Comparison of ENCODE assay signal across 24 cellular contexts in the genomic region with DNA sequence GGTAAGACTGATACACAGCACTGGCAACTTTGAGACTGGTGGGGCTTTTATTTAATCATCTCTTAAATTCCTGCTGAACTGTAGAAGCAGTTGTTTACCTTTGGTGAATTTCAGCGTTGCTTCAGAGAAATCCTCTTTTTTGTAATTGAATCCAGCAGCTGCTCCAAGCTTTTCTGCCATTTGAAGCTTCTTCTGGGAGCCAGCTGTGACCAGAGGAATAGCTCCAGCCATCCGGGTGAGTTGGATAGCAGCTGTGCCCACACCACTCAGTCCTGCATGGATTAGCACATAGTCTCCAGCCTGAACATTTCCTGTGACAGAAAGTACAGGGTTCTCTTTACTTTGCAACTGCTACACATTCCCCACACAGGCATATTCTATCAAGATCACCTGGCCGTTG. TPM values are rescaled to one million over a fixed set of nuclear protein-coding genes. Genes with fewer than 3 reads are reported as not detected.
DNase-seq lines count a peak whose midpoint lies in the region; ATAC-seq and TF ChIP-seq lines count a peak whose summit lies in the region.
"Had no signal": no experiment of that assay in that cellular context is flagged by ENCODE, and none has a peak within 500 bp of the region (broad histone marks: within the 10 kb centered on the region; RNA-seq: fewer than 3 reads in every experiment).

No MANE protein-coding gene starts in this region.

- H3K9me3 ChIP-seq in adipocyte (ENCODE audit: control insufficient read depth, low read length) (no peaks in the 10 kb centered on the region), neutrophil (no peaks in the 10 kb centered on the region), mucosa of descending colon (no peaks in the 10 kb centered on the region)
- H3K9me3 ChIP-seq: gastrocnemius medialis, SJSA1 had no signal

- DNase-seq in DMS53 (lab: John Stamatoyannopoulos, UW) = peak; percentile 95
- DNase-seq in NCI-H187 treated with DMSO at 0.1 percent for 48 hours (lab: John Stamatoyannopoulos, UW) = peak; percentile 45
- DNase-seq in adipocyte (ENCODE audit: low read depth) = peak; percentile 23
- DNase-seq in ACHN = no peak
- DNase-seq in mucosa of descending colon = no peak
- DNase-seq: activated CD4-positive, alpha-beta memory T cell treated with anti-CD3 and anti-CD28 coated beads, Interleukin-2, amount 10 ng/mL, durations not matched to agents 7 days and 5 days; activated gamma-delta T cell; CD4-positive, CD25-positive, alpha-beta regulatory T cell; gastrocnemius medialis; immature natural killer cell; mesenchymal stem cell; naive B cell; NCI-H1694; NCI-H446 treated with DMSO at 0.1 percent for 48 hours; NK-92 treated with Interleukin-12 subunit alpha and Interleukin-12 subunit beta, amount 100 ng/mL, for 24 hours; stimulated activated CD4-positive, alpha-beta T cell treated with anti-CD3 and anti-CD28 coated beads, Interleukin-2, amount 100 ng/mL, for 24 hours; T-helper 1 cell had no signal

- intact Hi-C loops in mucosa of descending colon (cut with DNase I, micrococcal nuclease) = no loop called here

- ATAC-seq in HG02840 (IDR thresholded peaks at IDR 0.05; ENCODE audit: low FRiP score, unreplicated experiment) (no peak), mucosa of descending colon (no peak)
- ATAC-seq: gastrocnemius medialis, left lobe of liver, Panc1 had no signal

- H3K4me1 ChIP-seq in adipocyte (ENCODE audit: control insufficient read depth, insufficient read depth, low read length) (peaks cover 27% of the 10 kb centered on the region), neutrophil (ENCODE audit: control insufficient read depth in 1 of 2, insufficient read depth in 1 of 2, low read depth in 1 of 2, low read length in 1 of 2) (peaks cover 76 to 77% of the 10 kb centered on the region in 2 experiments), mucosa of descending colon (ENCODE audit: low read depth) (peaks cover 22% of the 10 kb centered on the region)

- H3K27ac ChIP-seq in neutrophil = peak overlapping the region; percentile 81
- H3K27ac ChIP-seq: gastrocnemius medialis, hepatocyte, SJSA1 had no signal

- H3K4me3 ChIP-seq in adipocyte (ENCODE audit: low read length) = no peak overlapping the region
- no peak overlapping the region for H3K4me3 ChIP-seq in neutrophil (ENCODE audit: low read depth in 1 of 2, low read length in 1 of 2)
- H3K4me3 ChIP-seq in mucosa of descending colon = no peak overlapping the region
- H3K4me3 ChIP-seq: gastrocnemius medialis, hepatocyte, SJSA1, smooth muscle cell had no signal

- H3K9ac ChIP-seq in adipocyte (ENCODE audit: low read length) = no peak overlapping the region

- TF ChIP-seq CTCF in neutrophil (IDR thresholded peaks at IDR 0.05) (no peak), mucosa of descending colon (IDR thresholded peaks at IDR 0.05) (no peak)

- H3K27me3 ChIP-seq in adipocyte (replicated peaks; ENCODE audit: control insufficient read depth, insufficient read depth, low read length) (no peaks in the 10 kb centered on the region), neutrophil (no peaks in the 10 kb centered on the region)
- H3K27me3 ChIP-seq: gastrocnemius medialis, hepatocyte, SJSA1 had no signal

- in situ Hi-C loops in ACHN (cut with HindIII; ENCODE audit: low pct_ligation_motif_present, low pct_unique_long_range_greater_than_20kb, low sequenced_read_pairs) = no loop called here

- peaks cover 27% of the 10 kb centered on the region for H3K36me3 ChIP-seq in adipocyte (ENCODE audit: control insufficient read depth, insufficient read depth, low read length, severe bottlenecking)
- H3K36me3 ChIP-seq in neutrophil = peaks cover 14% of the 10 kb centered on the region
- no peaks in the 10 kb centered on the region for H3K36me3 ChIP-seq in mucosa of descending colon (ENCODE audit: low read depth)

RNA-seq across cellular contexts. Expression of a gene that starts 3.9 kb away (rescaled TPM):
- 100 to 1,000 TPM in 1 of 3 donors, 10 to 100 TPM in 2; 66.9 to 121 (median 96.7) TPM for total RNA-seq in mucosa of descending colon

RNA-seq across cellular contexts. Expression of a gene that starts 4.6 kb away (rescaled TPM):
- 10 to 100 TPM; 75.1 to 90.1 (median 76.1) TPM for total RNA-seq in mucosa of descending colon

RNA-seq across cellular contexts. Expression of a gene that starts 31.2 kb away (rescaled TPM):
- 10 to 100 TPM in 1 of 3 donors, 1 to 10 TPM in 2; 7.2 to 14.7 (median 8.2) TPM for total RNA-seq in mucosa of descending colon

RNA-seq across cellular contexts. Expression of a gene that starts 33.5 kb away (rescaled TPM):
- total RNA-seq in mucosa of descending colon = 10 to 100 TPM in 1 of 3 donors, 1 to 10 TPM in 2; 3.3 to 12.7 (median 4.6) TPM

RNA-seq across cellular contexts. Expression of a gene that starts 42.4 kb away (rescaled TPM):
- total RNA-seq in mucosa of descending colon = not detected
- total RNA-seq: activated CD4-positive, alpha-beta memory T cell treated with anti-CD3 and anti-CD28 coated beads, Interleukin-2, amount 10 ng/mL, durations not matched to agents 7 days and 5 days; CD4-positive, CD25-positive, alpha-beta regulatory T cell; gastrocnemius medialis; smooth muscle cell had no signal

Comparison
In these comparisons a context has a peak if more than half of its experiments do, and no peak if none do; other contexts are left out.
1. DNase-seq: peak in DMS53 (single experiment), NCI-H187 treated with DMSO at 0.1 percent for 48 hours (single experiment) and adipocyte (single experiment); none in ACHN (single experiment) and mucosa of descending colon (0 of 3).